ENCODE assay signal across 16 cellular contexts in genomic region chr22:28329582-28330073, GRCh38.
DNase-seq lines count a peak whose midpoint lies in the region; FAIRE-seq and TF ChIP-seq lines count a peak whose summit lies in the region.
"Had no signal": no experiment of that assay in that cellular context is flagged by ENCODE, and none has a peak within 500 bp of the region (broad histone marks: within the 10 kb centered on the region; RNA-seq: fewer than 3 reads in every experiment).

No MANE protein-coding gene starts in this region.

- H3K36me3 ChIP-seq in endothelial cell of umbilical vein (ENCODE audit: control insufficient read depth in 2 of 2, extremely low read depth in 1 of 2, insufficient read depth in 2 of 2, low read length in 2 of 2) = no peaks in the 10 kb centered on the region
- H3K36me3 ChIP-seq in neural cell (ENCODE audit: insufficient read depth, low read length) = no peaks in the 10 kb centered on the region
- H3K36me3 ChIP-seq in hepatocyte (replicated peaks; ENCODE audit: insufficient read depth, low read depth) = no peaks in the 10 kb centered on the region
- H3K36me3 ChIP-seq: BLaER1 treated with 17β-estradiol and CSF1 and Interleukin-3, amounts not matched to agents 10 nM and 100 nM had no signal

- no peak overlapping the region for H3K9ac ChIP-seq in endothelial cell of umbilical vein (replicated peaks; ENCODE audit: extremely low read depth, insufficient read depth, low read length)
- H3K9ac ChIP-seq in neural cell (ENCODE audit: low read length) = no peak overlapping the region
- H3K9ac ChIP-seq: BLaER1 treated with 17β-estradiol and CSF1 and Interleukin-3, amounts not matched to agents 10 nM and 100 nM had no signal

- DNase-seq in EL (peak; percentile 33), NCI-H446 treated with DMSO at 0.1 percent for 48 hours (lab: John Stamatoyannopoulos, UW) (peak; percentile 23), endothelial cell of umbilical vein (ENCODE audit: low read depth, low spot score) (peak; percentile 6), COR-L47 (lab: John Stamatoyannopoulos, UW) (no peak), hepatocyte (ENCODE audit: low spot score) (no peak), RWPE1 (ENCODE audit: low spot score) (no peak)
- DNase-seq in stimulated activated CD4-positive, alpha-beta T cell treated with anti-CD3 and anti-CD28 coated beads, Interleukin-4, amount 100 ng/mL, for 1 hour = no peak
- DNase-seq: activated CD4-positive, alpha-beta T cell treated with anti-CD3 and anti-CD28 coated beads for 36 hours; activated naive CD8-positive, alpha-beta T cell treated with anti-CD3 and anti-CD28 coated beads, Interleukin-2, amount 50 U/mL, for 24 hours; activated T-cell treated with anti-CD3 and anti-CD28 coated beads, Interleukin-2, amount 50 U/mL, for 24 hours; DMS79; NCI-H1417; PC-9; stimulated activated CD4-positive, alpha-beta T cell treated with anti-CD3 and anti-CD28 coated beads, Interleukin-4, amount 100 ng/mL, for 24 hours had no signal

- H4K20me1 ChIP-seq in endothelial cell of umbilical vein (replicated peaks; ENCODE audit: control insufficient read depth, extremely low read depth, insufficient read depth, low read length) (peaks cover 4% of the 10 kb centered on the region), neural cell (ENCODE audit: insufficient read depth) (no peaks in the 10 kb centered on the region), hepatocyte (ENCODE audit: insufficient read depth, poor library complexity, severe bottlenecking) (peaks cover 3% of the 10 kb centered on the region)
- H4K20me1 ChIP-seq: BLaER1 treated with 17β-estradiol and CSF1 and Interleukin-3, amounts not matched to agents 10 nM and 100 nM had no signal

- no peak for TF ChIP-seq RAD21 in neural cell (conservative IDR thresholded peaks at IDR 0.05)

- H3F3A ChIP-seq in neural cell (ENCODE audit: insufficient read depth, low read length, poor library complexity, severe bottlenecking) = no peaks in the 10 kb centered on the region

- no peaks in the 10 kb centered on the region for H3K9me2 ChIP-seq in neural cell (ENCODE audit: insufficient read depth, low read length)
- no peaks in the 10 kb centered on the region for H3K9me2 ChIP-seq in hepatocyte (replicated peaks; ENCODE audit: insufficient read depth)

- no peak overlapping the region for H3K4me3 ChIP-seq in endothelial cell of umbilical vein (replicated peaks in 1 of 3; ENCODE audit: insufficient read depth in 1 of 3, low read depth in 1 of 3, low read length in 3 of 3)
- H3K4me3 ChIP-seq in neural cell (ENCODE audit: low read length) = peak overlapping the region; percentile 16
- H3K4me3 ChIP-seq in hepatocyte = no peak overlapping the region
- H3K4me3 ChIP-seq: BLaER1 treated with 17β-estradiol and CSF1 and Interleukin-3, amounts not matched to agents 10 nM and 100 nM; PC-9 had no signal

- H2AFZ ChIP-seq in endothelial cell of umbilical vein (ENCODE audit: low read depth, low read length) (no peak overlapping the region), neural cell (ENCODE audit: low read depth, low read length) (no peak overlapping the region), hepatocyte (no peak overlapping the region)
- H2AFZ ChIP-seq: PC-9 had no signal

- FAIRE-seq in endothelial cell of umbilical vein (lab: Jason Lieb, UNC) = no peak

- dilution Hi-C loops in endothelial cell of umbilical vein (cut with MboI; ENCODE audit: extremely low pct_ligation_motif_present, low sequenced_read_pairs) = no loop called here

- TF ChIP-seq EP300 in neural cell (conservative IDR thresholded peaks at IDR 0.05; ENCODE audit: poor library complexity, severe bottlenecking) = no peak

- H3K4me1 ChIP-seq in endothelial cell of umbilical vein (ENCODE audit: control insufficient read depth, extremely low read depth, insufficient read depth, low read length) (no peaks in the 10 kb centered on the region), hepatocyte (ENCODE audit: insufficient read depth) (no peaks in the 10 kb centered on the region)
- H3K4me1 ChIP-seq: BLaER1 treated with 17β-estradiol and CSF1 and Interleukin-3, amounts not matched to agents 10 nM and 100 nM had no signal

- no peak for TF ChIP-seq POLR2A in endothelial cell of umbilical vein (IDR thresholded peaks at IDR 0.05; ENCODE audit: low read depth, low read length)

- 52% methylated on average over 1 of the region's 1 CpG for WGBS in hepatocyte (ENCODE audit: low lambda C conversion rate, missing lambda C conversion rate)

- no TSS peak for BruUV-seq in endothelial cell of umbilical vein (replicated peaks; lab: Mats Ljungman, UMichigan)

- no peak overlapping the region for H3K27ac ChIP-seq in endothelial cell of umbilical vein (ENCODE audit: insufficient read depth, low read depth, low read length)
- peak overlapping the region; percentile 33 for H3K27ac ChIP-seq in neural cell (ENCODE audit: low read length)
- no peak overlapping the region for H3K27ac ChIP-seq in hepatocyte
- H3K27ac ChIP-seq in RWPE1 = no peak overlapping the region
- H3K27ac ChIP-seq: BLaER1 treated with 17β-estradiol and CSF1 and Interleukin-3, amounts not matched to agents 10 nM and 100 nM; PC-9 had no signal

- no peaks in the 10 kb centered on the region for H3K9me1 ChIP-seq in endothelial cell of umbilical vein (replicated peaks; ENCODE audit: control insufficient read depth, extremely low read depth, insufficient read depth, low read length)

- POLR2A ChIA-PET in endothelial cell of umbilical vein (lab: Charles Lee) (no interaction called here), RWPE1 (lab: Yijun Ruan, JAX; ENCODE audit: low non-redundant PET) (no interaction called here)

- intact Hi-C loops in endothelial cell of umbilical vein (cut with micrococcal nuclease) = no loop called here

- H3K9me3 ChIP-seq in endothelial cell of umbilical vein (replicated peaks; ENCODE audit: control insufficient read depth, insufficient read depth, low read length) (no peaks in the 10 kb centered on the region), neural cell (ENCODE audit: low read length) (no peaks in the 10 kb centered on the region), hepatocyte (ENCODE audit: low read depth) (no peaks in the 10 kb centered on the region)

- H3K4me2 ChIP-seq in endothelial cell of umbilical vein (ENCODE audit: insufficient read depth, low read length) = no peak overlapping the region
- peak overlapping the region; percentile 3 for H3K4me2 ChIP-seq in neural cell (ENCODE audit: low read length)
- H3K4me2 ChIP-seq in hepatocyte = no peak overlapping the region
- H3K4me2 ChIP-seq: BLaER1 treated with 17β-estradiol and CSF1 and Interleukin-3, amounts not matched to agents 10 nM and 100 nM; PC-9 had no signal

- CTCF ChIA-PET in endothelial cell of umbilical vein (lab: Charles Lee) = interaction anchor here (1.0 to 1.5 kb wide), 5 partner anchors 11 to 245 kb away, joined by 3 to 5 read pairs (median 3); no protein-coding TSS in a partner anchor
- CTCF ChIA-PET in RWPE1 (lab: Yijun Ruan, JAX) = interaction anchor here (0.6 kb wide), 1 partner anchor 45 kb away, joined by 4 read pairs; no protein-coding TSS in a partner anchor

- H3K27me3 ChIP-seq in endothelial cell of umbilical vein (ENCODE audit: control insufficient read depth in 2 of 2, insufficient read depth in 2 of 2, low read length in 2 of 2) (no peaks in the 10 kb centered on the region), neural cell (ENCODE audit: insufficient read depth, low read depth, low read length) (no peaks in the 10 kb centered on the region), hepatocyte (no peaks in the 10 kb centered on the region)
- H3K27me3 ChIP-seq: BLaER1 treated with 17β-estradiol and CSF1 and Interleukin-3, amounts not matched to agents 10 nM and 100 nM had no signal

- TF ChIP-seq CTCF in endothelial cell of umbilical vein (IDR thresholded peaks at IDR 0.05; ENCODE audit: extremely low read depth in 1 of 2, insufficient read depth in 1 of 2, low read depth in 1 of 2, low read length in 2 of 2) (no peak), neural cell (IDR thresholded peaks at IDR 0.05; ENCODE audit: poor library complexity, severe bottlenecking) (no peak), hepatocyte (IDR thresholded peaks at IDR 0.05; ENCODE audit: poor library complexity) (no peak), RWPE1 (conservative IDR thresholded peaks at IDR 0.05; ENCODE audit: low read depth) (no peak)

- no peaks in the 10 kb centered on the region for H3K79me2 ChIP-seq in endothelial cell of umbilical vein (ENCODE audit: control insufficient read depth, insufficient read depth, low read length)
- peaks cover 8% of the 10 kb centered on the region for H3K79me2 ChIP-seq in neural cell (replicated peaks; ENCODE audit: insufficient read depth, low read length)
- peaks cover 9% of the 10 kb centered on the region for H3K79me2 ChIP-seq in hepatocyte

TF ChIP-seq in endothelial cell of umbilical vein, 7 proteins besides CTCF, POLR2A, EP300 and RAD21 (continues in another document):
- TF ChIP-seq, protein P1, sequence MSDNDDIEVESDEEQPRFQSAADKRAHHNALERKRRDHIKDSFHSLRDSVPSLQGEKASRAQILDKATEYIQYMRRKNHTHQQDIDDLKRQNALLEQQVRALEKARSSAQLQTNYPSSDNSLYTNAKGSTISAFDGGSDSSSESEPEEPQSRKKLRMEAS (IDR thresholded peaks at IDR 0.05; ENCODE audit: insufficient read depth, insufficient read length) = no peak
- no peak for TF ChIP-seq GATA2 (IDR thresholded peaks at IDR 0.05; ENCODE audit: insufficient read depth, insufficient read length, low read depth, low read length)
- no peak for TF ChIP-seq MYC (IDR thresholded peaks at IDR 0.05; ENCODE audit: low read depth, low read length)
- no peak for TF ChIP-seq POLR2AphosphoS5 (IDR thresholded peaks at IDR 0.05; ENCODE audit: insufficient read depth, low read depth, low read length)
- no peak for TF ChIP-seq EZH2 (IDR thresholded peaks at IDR 0.05; ENCODE audit: borderline replicate concordance, low read depth, low read length, severe bottlenecking)
- TF ChIP-seq JUN (IDR thresholded peaks at IDR 0.05; ENCODE audit: borderline replicate concordance, insufficient read depth, insufficient read length, low read depth) = no peak

TF ChIP-seq in neural cell, 6 proteins besides CTCF, POLR2A, EP300 and RAD21 (continues in another document):
- TF ChIP-seq TAF1 (IDR thresholded peaks at IDR 0.05; ENCODE audit: low read depth) = no peak
- TF ChIP-seq EZH2 (IDR thresholded peaks at IDR 0.05; ENCODE audit: borderline replicate concordance, insufficient read depth, low read length, poor library complexity, severe bottlenecking) = no peak
- TF ChIP-seq MXI1 (conservative IDR thresholded peaks at IDR 0.05; ENCODE audit: poor library complexity, severe bottlenecking) = no peak
- TF ChIP-seq SMC3 (conservative IDR thresholded peaks at IDR 0.05; ENCODE audit: poor library complexity) = no peak
- no peak for TF ChIP-seq POLR2AphosphoS5 (IDR thresholded peaks at IDR 0.05)

Comparison
In these comparisons a context has a peak if more than half of its experiments do, and no peak if none do; other contexts are left out.
1. DNase-seq: peak in EL (single experiment), NCI-H446 treated with DMSO at 0.1 percent for 48 hours (single experiment) and endothelial cell of umbilical vein (single experiment); none in COR-L47 (single experiment), hepatocyte (single experiment), RWPE1 (single experiment) and stimulated activated CD4-positive, alpha-beta T cell treated with anti-CD3 and anti-CD28 coated beads, Interleukin-4, amount 100 ng/mL, for 1 hour (single experiment).